Comparison of ENCODE assay signal across 10 cellular contexts in the genomic region with DNA sequence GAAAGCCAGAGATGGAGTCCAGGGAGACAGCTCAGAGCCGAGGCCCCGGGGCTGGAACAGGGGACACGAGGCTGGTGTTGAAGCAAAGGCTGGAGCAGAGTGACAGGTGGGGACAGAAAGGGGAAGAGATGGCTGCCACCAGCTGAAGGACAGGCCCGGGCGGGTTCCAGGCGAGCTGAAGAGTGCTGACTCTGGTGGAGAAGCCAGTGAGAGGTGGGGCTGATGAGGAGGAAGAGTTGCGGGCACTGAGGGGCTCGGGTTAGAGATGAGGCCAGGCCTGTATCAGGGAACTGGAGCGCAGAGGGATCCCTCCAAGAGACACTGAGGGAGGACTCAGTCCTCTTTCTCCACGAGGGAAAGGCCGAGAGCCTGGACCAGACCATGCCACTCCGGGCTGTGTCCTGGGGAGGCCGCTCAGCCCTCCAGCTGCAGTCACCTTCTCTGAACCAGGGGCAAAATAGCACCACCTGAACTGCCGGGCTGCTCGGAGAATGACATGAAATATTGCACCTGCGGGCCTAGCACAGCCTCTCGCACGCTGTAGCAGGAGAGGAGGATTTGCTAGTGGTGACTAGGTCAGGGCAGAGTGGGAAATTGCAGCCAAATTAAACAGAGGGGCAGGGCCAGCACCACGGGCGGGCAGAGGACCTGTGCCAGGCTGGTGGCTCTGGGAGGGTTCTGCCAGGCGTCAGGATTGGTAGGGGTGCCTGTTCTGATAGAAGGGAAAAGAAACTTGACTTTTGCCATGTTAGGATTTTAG.
DNase-seq lines count a peak whose midpoint lies in the region; ATAC-seq and TF ChIP-seq lines count a peak whose summit lies in the region.
"Had no signal": no experiment of that assay in that cellular context is flagged by ENCODE, and none has a peak within 500 bp of the region (broad histone marks: within the 10 kb centered on the region; RNA-seq: fewer than 3 reads in every experiment).

No MANE protein-coding gene starts in this region.

- in situ Hi-C loops in T47D (cut with HindIII; ENCODE audit: low pct_unique_long_range_greater_than_20kb, low sequenced_read_pairs) = no loop called here

- DNase-seq in T47D (ENCODE audit: low read depth in 1 of 2, low spot score in 1 of 2) (peak; percentile 9 to 67), breast epithelium (ENCODE audit: low spot score in 2 of 2) (no peak), NCI-H774 (lab: John Stamatoyannopoulos, UW) (peak; percentile 92), germinal center (ENCODE audit: low spot score) (peak; percentile 29), upper lobe of right lung (no peak), ovary (no peak), activated gamma-delta T cell (lab: John Stamatoyannopoulos, UW) (no peak)
- no peak for DNase-seq in activated T-cell treated with anti-CD3 and anti-CD28 coated beads, Interleukin-2, amount 50 U/mL, for 1 hour
- DNase-seq: activated naive CD4-positive, alpha-beta T cell treated with Interleukin-2 at 50 U/mL for 16 hours; GM23248 had no signal

- H3K36me3 ChIP-seq in breast epithelium = no peaks in the 10 kb centered on the region
- no peaks in the 10 kb centered on the region for H3K36me3 ChIP-seq in upper lobe of right lung
- H3K36me3 ChIP-seq in ovary = no peaks in the 10 kb centered on the region

- peak; percentile 43 for ATAC-seq in upper lobe of right lung

- TF ChIP-seq CTCF in breast epithelium (IDR thresholded peaks at IDR 0.05) = no peak
- TF ChIP-seq CTCF in upper lobe of right lung (IDR thresholded peaks at IDR 0.05) = no peak
- no peak for TF ChIP-seq CTCF in ovary (IDR thresholded peaks at IDR 0.05)

- intact Hi-C loops in breast epithelium (cut with DNase I; ENCODE audit: low total_unique reads) (no loop called here), upper lobe of right lung (cut with DNase I) (no loop called here), ovary (cut with DNase I) (no loop called here)

- no peak overlapping the region for H3K4me3 ChIP-seq in breast epithelium
- no peak overlapping the region for H3K4me3 ChIP-seq in upper lobe of right lung
- no peak overlapping the region for H3K4me3 ChIP-seq in ovary
- H3K4me3 ChIP-seq: GM23248 had no signal

- H3K27ac ChIP-seq in breast epithelium (no peak overlapping the region), upper lobe of right lung (no peak overlapping the region), ovary (no peak overlapping the region)
- H3K27ac ChIP-seq: GM23248 had no signal

- H3K27me3 ChIP-seq in breast epithelium (no peaks in the 10 kb centered on the region), upper lobe of right lung (no peaks in the 10 kb centered on the region), ovary (no peaks in the 10 kb centered on the region)

- no peak for TF ChIP-seq EP300 in ovary (IDR thresholded peaks at IDR 0.05)

- H3K9me3 ChIP-seq in breast epithelium (no peaks in the 10 kb centered on the region), upper lobe of right lung (no peaks in the 10 kb centered on the region), ovary (no peaks in the 10 kb centered on the region)

- TF ChIP-seq POLR2A in breast epithelium (IDR thresholded peaks at IDR 0.05) = no peak
- no peak for TF ChIP-seq POLR2A in ovary (IDR thresholded peaks at IDR 0.05)

- H3K4me1 ChIP-seq in breast epithelium (no peaks in the 10 kb centered on the region), upper lobe of right lung (no peaks in the 10 kb centered on the region), ovary (ENCODE audit: insufficient read depth) (no peaks in the 10 kb centered on the region)

- WGBS in ovary, 3 donors = 78 to 83% (median 79%) methylated on average over 21 of the region's 21 CpGs

Comparison
In these comparisons a context has a peak if more than half of its experiments do, and no peak if none do; other contexts are left out.
1. DNase-seq: peak in T47D (2 of 2), NCI-H774 (single experiment) and germinal center (single experiment); none in breast epithelium (0 of 2), upper lobe of right lung (single experiment), ovary (0 of 5), activated T-cell treated with anti-CD3 and anti-CD28 coated beads, Interleukin-2, amount 50 U/mL, for 1 hour (single experiment) and activated gamma-delta T cell (single experiment).